In the genomic region with DNA sequence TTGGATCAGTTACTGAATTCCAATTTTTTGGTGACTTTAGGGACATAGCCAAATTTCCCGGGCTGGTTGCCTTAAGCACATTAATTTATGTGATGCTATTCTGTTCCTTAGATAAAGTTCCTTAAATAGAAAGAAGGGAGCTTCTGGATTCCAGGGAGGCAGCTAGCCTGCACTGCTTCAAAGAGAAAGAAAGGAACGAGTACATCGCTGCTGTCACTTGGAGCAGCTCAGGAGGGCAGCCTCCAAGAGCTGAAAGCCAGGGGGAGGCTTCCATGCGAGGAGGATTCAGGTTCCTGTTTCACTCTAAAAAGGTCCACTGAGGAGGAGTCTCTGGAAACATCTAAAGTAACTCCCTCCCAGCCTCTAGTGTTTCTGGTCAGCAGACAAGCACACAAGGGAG, we compare ENCODE assay signal across 22 cellular contexts. TPM values are rescaled to one million over a fixed set of nuclear protein-coding genes. Genes with fewer than 3 reads are reported as not detected.
"Had no signal": no experiment of that assay in that cellular context is flagged by ENCODE, and none has a peak within 500 bp of the region (broad histone marks: within the 10 kb centered on the region; RNA-seq: fewer than 3 reads in every experiment).

No MANE protein-coding gene starts in this region.

- H3K4me1 ChIP-seq: breast epithelium, lower lobe of right lung, suprapubic skin had no signal

- H3K27me3 ChIP-seq: breast epithelium, suprapubic skin, tibial nerve had no signal

- H3K36me3 ChIP-seq: breast epithelium, lower lobe of right lung, suprapubic skin had no signal

- H3K4me3 ChIP-seq: breast epithelium, lower lobe of right lung, smooth muscle cell, suprapubic skin, tibial nerve had no signal

- H3K9me3 ChIP-seq: breast epithelium, lower lobe of right lung, suprapubic skin, tibial nerve had no signal

- H3K27ac ChIP-seq: breast epithelium, lower lobe of right lung, suprapubic skin had no signal

- DNase-seq: activated CD4-positive, alpha-beta T cell treated with anti-CD3 and anti-CD28 coated beads, Interleukin-2, amount 50 U/mL, for 1 hour; activated CD8-positive, alpha-beta T cell treated with anti-CD3 and anti-CD28 coated beads for 36 hours; activated gamma-delta T cell treated with Interleukin-2 at 50 U/mL for 16 hours; activated naive CD8-positive, alpha-beta T cell treated with anti-CD3 and anti-CD28 coated beads, Interleukin-2, amount 50 U/mL, for 24 hours; activated T-cell treated with anti-CD3 and anti-CD28 coated beads, Interleukin-2, amount 50 U/mL, for 4 hours; amygdala; effector memory CD8-positive, alpha-beta T cell; foreskin fibroblast; hippocampal formation; left colon; lower lobe of right lung; mesendoderm; retina; stimulated activated CD4-positive, alpha-beta T cell treated with anti-CD3 and anti-CD28 coated beads, Interleukin-1b, Interleukin-23, amount 100 ng/mL, for 48 hours; stimulated activated CD4-positive, alpha-beta T cell treated with anti-CD3 and anti-CD28 coated beads, Interleukin-4, amount 100 ng/mL, for 4 hours; stimulated activated CD8-positive, alpha-beta memory T cell treated with anti-CD3 and anti-CD28 coated beads, Interleukin-4, amount 100 ng/mL, for 48 hours; stimulated activated naive CD8-positive, alpha-beta T cell treated with anti-CD3 and anti-CD28 coated beads, Interleukin-15, amount 100 ng/mL, for 72 hours; T-helper 2 cell had no signal

RNA-seq across cellular contexts. Expression of gene FAM124A, which starts 55.7 kb away (rescaled TPM):
- total RNA-seq: smooth muscle cell had no signal
